Comparison of ENCODE assay signal across 9 cellular contexts in the genomic region with DNA sequence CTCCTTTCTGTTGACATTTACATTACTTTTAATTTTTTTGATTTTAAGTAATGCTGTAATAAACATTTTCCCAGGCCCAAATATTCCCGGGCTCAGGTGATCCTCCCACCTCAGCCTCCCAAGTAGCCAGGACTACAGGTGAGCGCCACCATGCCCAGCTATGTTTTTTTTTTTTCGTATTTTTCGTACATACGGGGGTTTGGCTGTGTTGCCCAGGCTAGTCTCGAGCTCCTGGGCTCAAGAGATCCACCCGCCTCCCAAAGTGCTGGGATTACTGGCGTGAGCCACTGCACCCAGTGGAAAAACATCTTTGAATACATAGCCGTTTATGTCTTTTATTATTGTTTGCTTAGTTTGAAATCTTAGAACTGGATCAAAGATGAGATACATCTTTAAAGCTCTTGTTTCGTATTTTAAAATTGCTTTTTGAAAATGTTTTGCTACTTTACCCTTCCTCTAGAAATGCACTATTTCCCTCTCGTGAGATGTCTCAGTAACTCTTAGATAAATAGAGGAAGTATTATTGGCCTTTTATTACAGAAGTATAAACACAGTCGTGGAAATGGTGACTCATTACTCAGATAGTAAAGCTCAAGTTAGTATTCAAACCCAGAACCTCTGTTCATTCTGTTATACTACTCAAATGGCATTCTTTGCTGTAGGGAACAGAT. TPM values are rescaled to one million over a fixed set of nuclear protein-coding genes. Genes with fewer than 3 reads are reported as not detected.
DNase-seq lines count a peak whose midpoint lies in the region; ATAC-seq, FAIRE-seq and TF ChIP-seq lines count a peak whose summit lies in the region.
"Had no signal": no experiment of that assay in that cellular context is flagged by ENCODE, and none has a peak within 500 bp of the region (broad histone marks: within the 10 kb centered on the region; RNA-seq: fewer than 3 reads in every experiment).

No MANE protein-coding gene starts in this region.

- peak overlapping the region; percentile 92; the same call in 1 of the 2 replicates for H3K9ac ChIP-seq in SK-N-SH
- H3K9ac ChIP-seq in mucosa of rectum (ENCODE audit: low read depth in 1 of 2, low read length in 2 of 2) = peak overlapping the region; percentile 79 to 98

- H3K9me3 ChIP-seq in SK-N-SH (no peaks in the 10 kb centered on the region), mucosa of rectum (ENCODE audit: control insufficient read depth in 2 of 2, low read length in 2 of 2) (no peaks in the 10 kb centered on the region)

- peaks cover 46% of the 10 kb centered on the region for H4K20me1 ChIP-seq in SK-N-SH (ENCODE audit: insufficient read depth)

- no peaks in the 10 kb centered on the region for H3K9me2 ChIP-seq in SK-N-SH

- TF ChIP-seq POLR2A in GM12892 (IDR thresholded peaks at IDR 0.05; ENCODE audit: low read depth, low read length) = no peak

- 51% methylated on average over 12 of the region's 12 CpGs for WGBS in SK-N-SH (ENCODE audit: low lambda C conversion rate)

- TF ChIP-seq RAD21 in SK-N-SH (IDR thresholded peaks at IDR 0.05; ENCODE audit: low read length) = no peak

- peaks cover 70% of the 10 kb centered on the region for H3K79me2 ChIP-seq in SK-N-SH (ENCODE audit: insufficient read depth)

- H3K27me3 ChIP-seq in SK-N-SH (ENCODE audit: insufficient read depth) (no peaks in the 10 kb centered on the region), mucosa of rectum (ENCODE audit: control insufficient read depth in 2 of 2, insufficient read depth in 2 of 2, low read length in 2 of 2) (no peaks in the 10 kb centered on the region)

- POLR2A ChIA-PET in SK-N-SH (lab: Yijun Ruan, JAX) = no interaction called here

- H3K4me1 ChIP-seq in SK-N-SH (ENCODE audit: control insufficient read depth in 1 of 2, insufficient read depth in 2 of 2, low read depth in 1 of 2, low read length in 1 of 2) (peaks cover 0 to 6% of the 10 kb centered on the region in 2 experiments; a peak in 3 of 4 replicates), mucosa of rectum (ENCODE audit: control insufficient read depth in 2 of 2, insufficient read depth in 2 of 2, low read length in 2 of 2) (peaks cover 14 to 19% of the 10 kb centered on the region in 2 donors)

- H2AFZ ChIP-seq in SK-N-SH (ENCODE audit: low read depth) = no peak overlapping the region

- CTCF ChIA-PET in SK-N-SH (lab: Yijun Ruan, JAX) = interaction anchor here (0.7 kb wide), 1 partner anchor 463 kb away, joined by 3 read pairs; no protein-coding TSS in a partner anchor

- no peak for TF ChIP-seq EP300 in SK-N-SH (IDR thresholded peaks at IDR 0.05; ENCODE audit: borderline replicate concordance in 1 of 2, low read depth in 1 of 2, low read length in 1 of 2)

- peak overlapping the region; percentile 79 to 95; a peak in 3 of 4 replicates for H3K4me3 ChIP-seq in SK-N-SH (ENCODE audit: low read depth in 2 of 2, low read length in 1 of 2)
- H3K4me3 ChIP-seq in cardiac fibroblast (replicated peaks in 1 of 2; ENCODE audit: low read depth in 2 of 2, low read length in 2 of 2) = peak overlapping the region in 1 of 2 donors; percentile 22
- H3K4me3 ChIP-seq in mucosa of rectum (ENCODE audit: low read length in 2 of 2) = peak overlapping the region; percentile 87 to 91

- H3K27ac ChIP-seq in SK-N-SH (ENCODE audit: low read depth in 2 of 2, low read length in 1 of 2) = peak overlapping the region in 1 of 2 experiments; percentile 93; a peak in 2 of 4 replicates
- peak overlapping the region; percentile 81 to 90 for H3K27ac ChIP-seq in mucosa of rectum (ENCODE audit: low read depth in 2 of 2, low read length in 2 of 2)

- H3F3A ChIP-seq in SK-N-SH (replicated peaks; ENCODE audit: insufficient read depth) = no peaks in the 10 kb centered on the region

- DNase-seq in SK-N-SH (no peak), NCI-H774 (lab: John Stamatoyannopoulos, UW) (peak; percentile 13), cardiac fibroblast (ENCODE audit: low read depth in 2 of 2) (peak; percentile 72 to 80), NCI-H524 (lab: John Stamatoyannopoulos, UW) (no peak), GM12892 (ENCODE audit: insufficient read length) (no peak), putamen (ENCODE audit: low spot score) (no peak)

- ATAC-seq in SK-N-SH treated with all-trans-retinoic acid at 6 μM for 48 hours = no peak

- H3K36me3 ChIP-seq in SK-N-SH (replicated peaks in 1 of 2; ENCODE audit: control insufficient read depth in 1 of 2, insufficient read depth in 2 of 2, low read length in 1 of 2) (peaks cover 0 to 4% of the 10 kb centered on the region in 2 experiments), mucosa of rectum (ENCODE audit: control insufficient read depth in 2 of 2, insufficient read depth in 2 of 2, low read length in 2 of 2) (no peaks in the 10 kb centered on the region)

- no peak for FAIRE-seq in GM12892 (lab: Jason Lieb, UNC)
- FAIRE-seq: endometrium had no signal

- TF ChIP-seq CTCF in SK-N-SH (IDR thresholded peaks at IDR 0.05) (no peak), cardiac fibroblast (IDR thresholded peaks at IDR 0.05; ENCODE audit: low read depth, low read length) (no peak)

- H3K4me2 ChIP-seq in SK-N-SH = peak overlapping the region; percentile 82

TF ChIP-seq in SK-N-SH, 30 proteins besides CTCF, POLR2A, EP300 and RAD21:
- TF ChIP-seq FOSL2 (IDR thresholded peaks at IDR 0.05; ENCODE audit: borderline replicate concordance, low read depth) = peak; percentile 55
- peak; percentile 49 for TF ChIP-seq JUND (IDR thresholded peaks at IDR 0.05)
- TF ChIP-seq, protein P1, sequence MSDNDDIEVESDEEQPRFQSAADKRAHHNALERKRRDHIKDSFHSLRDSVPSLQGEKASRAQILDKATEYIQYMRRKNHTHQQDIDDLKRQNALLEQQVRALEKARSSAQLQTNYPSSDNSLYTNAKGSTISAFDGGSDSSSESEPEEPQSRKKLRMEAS (IDR thresholded peaks at IDR 0.05; ENCODE audit: low read depth) = no peak
- TF ChIP-seq RCOR1 (IDR thresholded peaks at IDR 0.05; ENCODE audit: low read length) = no peak

TF ChIP-seq in SK-N-SH treated with all-trans-retinoic acid at 6 μM for 48 hours, 23 proteins besides CTCF, POLR2A, EP300 and RAD21:
- TF ChIP-seq ZFP30 (CRISPR knock-in tag; IDR thresholded peaks at IDR 0.05) (no peak), RARB (CRISPR knock-in tag; IDR thresholded peaks at IDR 0.05) (no peak), ZFP3 (CRISPR knock-in tag; IDR thresholded peaks at IDR 0.05) (no peak)
- TF ChIP-seq, protein P2, sequence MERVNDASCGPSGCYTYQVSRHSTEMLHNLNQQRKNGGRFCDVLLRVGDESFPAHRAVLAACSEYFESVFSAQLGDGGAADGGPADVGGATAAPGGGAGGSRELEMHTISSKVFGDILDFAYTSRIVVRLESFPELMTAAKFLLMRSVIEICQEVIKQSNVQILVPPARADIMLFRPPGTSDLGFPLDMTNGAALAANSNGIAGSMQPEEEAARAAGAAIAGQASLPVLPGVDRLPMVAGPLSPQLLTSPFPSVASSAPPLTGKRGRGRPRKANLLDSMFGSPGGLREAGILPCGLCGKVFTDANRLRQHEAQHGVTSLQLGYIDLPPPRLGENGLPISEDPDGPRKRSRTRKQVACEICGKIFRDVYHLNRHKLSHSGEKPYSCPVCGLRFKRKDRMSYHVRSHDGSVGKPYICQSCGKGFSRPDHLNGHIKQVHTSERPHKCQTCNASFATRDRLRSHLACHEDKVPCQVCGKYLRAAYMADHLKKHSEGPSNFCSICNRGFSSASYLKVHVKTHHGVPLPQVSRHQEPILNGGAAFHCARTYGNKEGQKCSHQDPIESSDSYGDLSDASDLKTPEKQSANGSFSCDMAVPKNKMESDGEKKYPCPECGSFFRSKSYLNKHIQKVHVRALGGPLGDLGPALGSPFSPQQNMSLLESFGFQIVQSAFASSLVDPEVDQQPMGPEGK (CRISPR knock-in tag; IDR thresholded peaks at IDR 0.05; ENCODE audit: borderline replicate concordance) = no peak
- TF ChIP-seq, protein P3, sequence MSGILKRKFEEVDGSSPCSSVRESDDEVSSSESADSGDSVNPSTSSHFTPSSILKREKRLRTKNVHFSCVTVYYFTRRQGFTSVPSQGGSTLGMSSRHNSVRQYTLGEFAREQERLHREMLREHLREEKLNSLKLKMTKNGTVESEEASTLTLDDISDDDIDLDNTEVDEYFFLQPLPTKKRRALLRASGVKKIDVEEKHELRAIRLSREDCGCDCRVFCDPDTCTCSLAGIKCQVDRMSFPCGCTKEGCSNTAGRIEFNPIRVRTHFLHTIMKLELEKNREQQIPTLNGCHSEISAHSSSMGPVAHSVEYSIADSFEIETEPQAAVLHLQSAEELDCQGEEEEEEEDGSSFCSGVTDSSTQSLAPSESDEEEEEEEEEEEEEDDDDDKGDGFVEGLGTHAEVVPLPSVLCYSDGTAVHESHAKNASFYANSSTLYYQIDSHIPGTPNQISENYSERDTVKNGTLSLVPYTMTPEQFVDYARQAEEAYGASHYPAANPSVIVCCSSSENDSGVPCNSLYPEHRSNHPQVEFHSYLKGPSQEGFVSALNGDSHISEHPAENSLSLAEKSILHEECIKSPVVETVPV (CRISPR knock-in tag; IDR thresholded peaks at IDR 0.05) = no peak

RNA-seq across cellular contexts. Expression of a gene that starts 2.4 kb away (rescaled TPM):
- polyA plus RNA-seq in SK-N-SH (2012; rRNA removed) = 8.9 and 10.9 TPM in 2 replicates
- polyA plus RNA-seq in SK-N-SH (2012; cell fraction: cytosol; rRNA removed) = 10.8 and 12.3 TPM in 2 replicates
- 9.8 and 22.0 TPM in 2 replicates for polyA plus RNA-seq in SK-N-SH (2012; cell fraction: nucleus; rRNA removed)
- polyA plus RNA-seq in GM12892 (2012; ENCODE audit: missing spikeins) = 39.8 TPM

Comparison
In these comparisons a context has a peak if more than half of its experiments do, and no peak if none do; other contexts are left out.
1. DNase-seq: peak in NCI-H774 (single experiment) and cardiac fibroblast (2 of 2); none in SK-N-SH (single experiment), NCI-H524 (0 of 2), GM12892 (single experiment) and putamen (single experiment).